24 cellular contexts compared by ENCODE assay signal in genomic region chr10:3148994-3149393, GRCh38.
"Had no signal": no experiment of that assay in that cellular context is flagged by ENCODE, and none has a peak within 500 bp of the region (broad histone marks: within the 10 kb centered on the region; RNA-seq: fewer than 3 reads in every experiment).

No MANE protein-coding gene starts in this region.

- H2AFZ ChIP-seq: neural progenitor cell, parathyroid adenoma had no signal

- H3K27ac ChIP-seq: colonic mucosa, esophagus muscularis mucosa, left lung, neural progenitor cell, parathyroid adenoma, prostate gland, right atrium auricular region, stomach, testis, tibial artery had no signal

- H3K9me3 ChIP-seq: colonic mucosa, esophagus muscularis mucosa, left lung, prostate gland, right atrium auricular region, stomach, testis, tibial artery had no signal

- H3K9ac ChIP-seq: neural progenitor cell, parathyroid adenoma had no signal

- DNase-seq: colonic mucosa; effector memory CD4-positive, alpha-beta T cell; hypothalamus; immature natural killer cell; islet precursor cell; mesendoderm; midbrain; naive thymus-derived CD4-positive, alpha-beta T cell; stimulated activated CD4-positive, alpha-beta T cell treated with anti-CD3 and anti-CD28 coated beads, Interleukin-12 subunit alpha, Interleukin-12 subunit beta, amount 100 ng/mL, for 4 hours; stimulated activated CD4-positive, alpha-beta T cell treated with anti-CD3 and anti-CD28 coated beads, Interleukin-1b, Interleukin-23, amount 100 ng/mL, for 48 hours; stimulated activated CD4-positive, alpha-beta T cell treated with anti-CD3 and anti-CD28 coated beads, Interleukin-4, amount 100 ng/mL, for 24 hours; stimulated activated naive CD4-positive, alpha-beta T cell treated with Interleukin-2 at 50 U/mL for 16 hours; stomach; testis; tibial artery had no signal

- H3K27me3 ChIP-seq: colonic mucosa, esophagus muscularis mucosa, left lung, neural progenitor cell, right atrium auricular region, stomach, testis, tibial artery had no signal

- H3K4me1 ChIP-seq: colonic mucosa, esophagus muscularis mucosa, left lung, neural progenitor cell, parathyroid adenoma, prostate gland, right atrium auricular region, stomach, testis, tibial artery had no signal

- H3K4me2 ChIP-seq: neural progenitor cell, smooth muscle cell had no signal

- H3K79me2 ChIP-seq: parathyroid adenoma had no signal

- ATAC-seq: left lung; naive thymus-derived CD4-positive, alpha-beta T cell; sciatic nerve; stimulated activated effector memory CD8-positive, alpha-beta T cell treated with anti-CD3 and anti-CD28 coated beads, Interleukin-12 subunit alpha, Interleukin-12 subunit beta, amount 100 ng/mL, for 72 hours had no signal

- H3K4me3 ChIP-seq: colonic mucosa, esophagus muscularis mucosa, left lung, neural progenitor cell, prostate gland, right atrium auricular region, smooth muscle cell, stomach, testis, tibial artery had no signal
